ENCODE assay signal across 14 cellular contexts in genomic region chr7:16851829-16852228, GRCh38. TPM values are rescaled to one million over a fixed set of nuclear protein-coding genes. Genes with fewer than 3 reads are reported as not detected.
DNase-seq lines count a peak whose midpoint lies in the region; ATAC-seq and TF ChIP-seq lines count a peak whose summit lies in the region.
"Had no signal": no experiment of that assay in that cellular context is flagged by ENCODE, and none has a peak within 500 bp of the region (broad histone marks: within the 10 kb centered on the region; RNA-seq: fewer than 3 reads in every experiment).

No MANE protein-coding gene starts in this region.

- H3K9me3 ChIP-seq in endodermal cell (ENCODE audit: control insufficient read depth, low read length) = no peaks in the 10 kb centered on the region
- peaks cover 0 to 5% of the 10 kb centered on the region in 2 donors for H3K9me3 ChIP-seq in breast epithelium
- H3K9me3 ChIP-seq: suprapubic skin had no signal

- TF ChIP-seq CTCF in HL-60 (IDR thresholded peaks at IDR 0.05; ENCODE audit: insufficient read depth, low read length) (no peak), endodermal cell (conservative IDR thresholded peaks at IDR 0.05) (no peak), breast epithelium (IDR thresholded peaks at IDR 0.05) (no peak)

- no peak overlapping the region for H3K9ac ChIP-seq in endodermal cell (ENCODE audit: extremely low read depth, low read length, poor library complexity, severe bottlenecking)
- H3K9ac ChIP-seq: parathyroid adenoma had no signal

- no peak for TF ChIP-seq POLR2A in breast epithelium (IDR thresholded peaks at IDR 0.05)

- no peaks in the 10 kb centered on the region for H3K4me1 ChIP-seq in endodermal cell (ENCODE audit: control insufficient read depth, insufficient read depth, low read length)
- no peaks in the 10 kb centered on the region for H3K4me1 ChIP-seq in breast epithelium
- H3K4me1 ChIP-seq: gastroesophageal sphincter, suprapubic skin had no signal

- H3K27ac ChIP-seq in HL-60 (replicated peaks) (no peak overlapping the region), endodermal cell (ENCODE audit: low read depth, low read length) (no peak overlapping the region), breast epithelium (no peak overlapping the region)
- H3K27ac ChIP-seq: cardiac muscle cell, gastroesophageal sphincter, parathyroid adenoma, suprapubic skin had no signal

- H3K9me3 Mint-ChIP-seq in endodermal cell = no peaks in the 10 kb centered on the region
- H3K9me3 Mint-ChIP-seq: activated naive CD8-positive, alpha-beta T cell treated with anti-CD3 and anti-CD28 coated beads, Interleukin-2, amount 10 ng/mL, durations not matched to agents 7 days and 5 days; CD8-positive, alpha-beta T cell had no signal

- ATAC-seq in sciatic nerve (peak; percentile 67), HG02763 (IDR thresholded peaks at IDR 0.05; ENCODE audit: unreplicated experiment) (no peak)
- ATAC-seq in stimulated activated naive CD8-positive, alpha-beta T cell treated with anti-CD3 and anti-CD28 coated beads, Interleukin-15, Interleukin-2, amounts not matched to agents 100 U/mL and 50 U/mL, for 24 hours = no peak
- ATAC-seq: CD8-positive, alpha-beta T cell; gastroesophageal sphincter had no signal

- H3K36me3 Mint-ChIP-seq in endodermal cell (ENCODE audit: low read depth) = no peaks in the 10 kb centered on the region
- H3K36me3 Mint-ChIP-seq: activated naive CD8-positive, alpha-beta T cell treated with anti-CD3 and anti-CD28 coated beads, Interleukin-2, amount 10 ng/mL, durations not matched to agents 7 days and 5 days; CD8-positive, alpha-beta T cell had no signal

- peaks cover 65% of the 10 kb centered on the region for H3K27me3 Mint-ChIP-seq in endodermal cell (ENCODE audit: insufficient read depth)

- peak; percentile 55 to 75 for DNase-seq in HL-60 (ENCODE audit: low read depth in 1 of 2, low spot score in 1 of 2)
- DNase-seq in NOMO-1 treated with dmso at 0.1 percent for 144 hours (lab: John Stamatoyannopoulos, UW; ENCODE audit: unreplicated experiment) = peak; percentile 55
- peak; percentile 57 for DNase-seq in endodermal cell
- no peak for DNase-seq in sciatic nerve (ENCODE audit: low spot score)
- no peak for DNase-seq in breast epithelium (ENCODE audit: low spot score in 2 of 2)
- no peak for DNase-seq in stimulated activated naive CD8-positive, alpha-beta T cell treated with anti-CD3 and anti-CD28 coated beads, Interleukin-15, Interleukin-2, amounts not matched to agents 100 U/mL and 50 U/mL, for 24 hours
- DNase-seq in NCI-H2081 (lab: John Stamatoyannopoulos, UW) = no peak
- DNase-seq: activated naive CD8-positive, alpha-beta T cell treated with anti-CD3 and anti-CD28 coated beads, Interleukin-2, amount 10 ng/mL, durations not matched to agents 7 days and 5 days; CD8-positive, alpha-beta T cell had no signal

- H3K27me3 ChIP-seq in HL-60 (ENCODE audit: insufficient read depth, poor library complexity, severe bottlenecking) = no peaks in the 10 kb centered on the region
- peaks cover 5% of the 10 kb centered on the region for H3K27me3 ChIP-seq in endodermal cell (ENCODE audit: control insufficient read depth, insufficient read depth, low read length, poor library complexity, severe bottlenecking)
- H3K27me3 ChIP-seq in breast epithelium = no peaks in the 10 kb centered on the region
- H3K27me3 ChIP-seq: cardiac muscle cell, suprapubic skin had no signal

- H3K4me1 Mint-ChIP-seq in endodermal cell = peaks cover 21% of the 10 kb centered on the region
- H3K4me1 Mint-ChIP-seq: activated naive CD8-positive, alpha-beta T cell treated with anti-CD3 and anti-CD28 coated beads, Interleukin-2, amount 10 ng/mL, durations not matched to agents 7 days and 5 days had no signal

- no peak overlapping the region for H3K27ac Mint-ChIP-seq in endodermal cell
- H3K27ac Mint-ChIP-seq: activated naive CD8-positive, alpha-beta T cell treated with anti-CD3 and anti-CD28 coated beads, Interleukin-2, amount 10 ng/mL, durations not matched to agents 7 days and 5 days; CD8-positive, alpha-beta T cell had no signal

- no peak overlapping the region for H3K4me3 ChIP-seq in HL-60 (replicated peaks; ENCODE audit: insufficient read depth, low read length)
- H3K4me3 ChIP-seq in endodermal cell (ENCODE audit: low read length) = no peak overlapping the region
- no peak overlapping the region for H3K4me3 ChIP-seq in breast epithelium
- H3K4me3 ChIP-seq: cardiac muscle cell, gastroesophageal sphincter, suprapubic skin had no signal

- 64 to 100% methylated on average over 1 to 2 of the region's 2 CpGs for WGBS in endodermal cell (ENCODE audit: insufficient coverage in 1 of 2, insufficient read length in 1 of 2), 2 experiments

- no peak overlapping the region for H3K4me3 Mint-ChIP-seq in endodermal cell
- H3K4me3 Mint-ChIP-seq: activated naive CD8-positive, alpha-beta T cell treated with anti-CD3 and anti-CD28 coated beads, Interleukin-2, amount 10 ng/mL, durations not matched to agents 7 days and 5 days; CD8-positive, alpha-beta T cell had no signal

- H3K36me3 ChIP-seq in endodermal cell (ENCODE audit: control insufficient read depth, insufficient read depth, low read length) (no peaks in the 10 kb centered on the region), breast epithelium (no peaks in the 10 kb centered on the region)
- H3K36me3 ChIP-seq: cardiac muscle cell, gastroesophageal sphincter, suprapubic skin had no signal

- intact Hi-C loops in sciatic nerve (cut with DNase I) = no loop called here
- intact Hi-C loops in breast epithelium (cut with DNase I; ENCODE audit: low total_unique reads) = no loop called here

RNA-seq across cellular contexts. Expression of gene AGR3, which starts 30.0 kb away (rescaled TPM):
- total RNA-seq in endodermal cell (not detected), sciatic nerve (not detected), breast epithelium (10 to 100 TPM in 2 of 3 donors, not detected in 1; 32.1 to 37.3 TPM)
- not detected for polyA plus RNA-seq in endodermal cell (2013, experiment 1 of 2)
- not detected for polyA plus RNA-seq in endodermal cell (2013, experiment 2 of 2)
- total RNA-seq: activated naive CD8-positive, alpha-beta T cell treated with anti-CD3 and anti-CD28 coated beads, Interleukin-2, amount 10 ng/mL, durations not matched to agents 7 days and 5 days; cardiac muscle cell; CD8-positive, alpha-beta T cell had no signal
- polyA plus RNA-seq: cardiac muscle cell had no signal

RNA-seq across cellular contexts. Expression of gene AGR2, which starts 47.0 kb away (rescaled TPM):
- total RNA-seq in endodermal cell (not detected), sciatic nerve (0.40 TPM), breast epithelium (100 to 1,000 TPM in 1 of 3 donors, 10 to 100 TPM in 1, not detected in 1; 72.8 to 156 TPM)
- not detected for polyA plus RNA-seq in endodermal cell (2013, experiment 1 of 2)
- polyA plus RNA-seq in endodermal cell (2013, experiment 2 of 2) = not detected
- total RNA-seq: activated naive CD8-positive, alpha-beta T cell treated with anti-CD3 and anti-CD28 coated beads, Interleukin-2, amount 10 ng/mL, durations not matched to agents 7 days and 5 days; cardiac muscle cell; CD8-positive, alpha-beta T cell had no signal

Comparison
In these comparisons a context has a peak if more than half of its experiments do, and no peak if none do; other contexts are left out.
1. DNase-seq: peak in HL-60 (2 of 2), NOMO-1 treated with dmso at 0.1 percent for 144 hours (single experiment) and endodermal cell (single experiment); none in sciatic nerve (single experiment), breast epithelium (0 of 2), stimulated activated naive CD8-positive, alpha-beta T cell treated with anti-CD3 and anti-CD28 coated beads, Interleukin-15, Interleukin-2, amounts not matched to agents 100 U/mL and 50 U/mL, for 24 hours (single experiment) and NCI-H2081 (0 of 2).